1 cellular context compared by ENCODE assay signal in the genomic region with DNA sequence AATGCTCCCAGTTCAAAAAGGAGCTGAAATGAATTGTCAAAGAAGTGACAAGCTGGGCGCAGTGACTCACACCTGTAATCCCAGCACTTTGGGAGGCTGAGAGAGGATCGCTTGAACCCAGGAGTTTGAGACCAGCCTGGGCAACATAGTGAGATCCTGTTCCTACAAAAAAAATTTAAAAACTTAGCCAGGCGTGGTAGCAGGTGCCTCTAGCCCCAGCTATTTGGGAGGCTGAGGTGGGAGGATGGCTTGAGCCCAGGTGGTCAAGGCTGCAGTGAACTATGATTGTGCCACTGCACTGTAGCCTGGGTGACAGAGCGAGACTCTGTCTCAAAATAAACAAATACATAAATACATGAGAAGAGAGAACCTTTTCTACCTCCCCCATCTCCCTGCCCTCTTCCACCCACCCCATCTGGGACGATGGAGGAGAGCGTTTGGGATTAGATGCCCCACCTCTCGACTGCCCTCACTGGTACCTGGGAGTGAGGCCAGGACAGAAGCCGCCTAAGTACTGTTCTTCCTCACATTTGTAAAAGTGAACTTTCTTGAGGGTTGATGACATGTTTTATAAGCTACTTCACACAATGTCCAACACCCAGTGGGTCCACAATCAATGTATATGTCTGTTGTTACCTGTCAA.
TF ChIP-seq lines count a peak whose summit lies in the region.

No MANE protein-coding gene starts in this region.

TF ChIP-seq in GM23338, 12 proteins besides CTCF, POLR2A, EP300 and RAD21 (continued from another document):
- TF ChIP-seq, protein P1, sequence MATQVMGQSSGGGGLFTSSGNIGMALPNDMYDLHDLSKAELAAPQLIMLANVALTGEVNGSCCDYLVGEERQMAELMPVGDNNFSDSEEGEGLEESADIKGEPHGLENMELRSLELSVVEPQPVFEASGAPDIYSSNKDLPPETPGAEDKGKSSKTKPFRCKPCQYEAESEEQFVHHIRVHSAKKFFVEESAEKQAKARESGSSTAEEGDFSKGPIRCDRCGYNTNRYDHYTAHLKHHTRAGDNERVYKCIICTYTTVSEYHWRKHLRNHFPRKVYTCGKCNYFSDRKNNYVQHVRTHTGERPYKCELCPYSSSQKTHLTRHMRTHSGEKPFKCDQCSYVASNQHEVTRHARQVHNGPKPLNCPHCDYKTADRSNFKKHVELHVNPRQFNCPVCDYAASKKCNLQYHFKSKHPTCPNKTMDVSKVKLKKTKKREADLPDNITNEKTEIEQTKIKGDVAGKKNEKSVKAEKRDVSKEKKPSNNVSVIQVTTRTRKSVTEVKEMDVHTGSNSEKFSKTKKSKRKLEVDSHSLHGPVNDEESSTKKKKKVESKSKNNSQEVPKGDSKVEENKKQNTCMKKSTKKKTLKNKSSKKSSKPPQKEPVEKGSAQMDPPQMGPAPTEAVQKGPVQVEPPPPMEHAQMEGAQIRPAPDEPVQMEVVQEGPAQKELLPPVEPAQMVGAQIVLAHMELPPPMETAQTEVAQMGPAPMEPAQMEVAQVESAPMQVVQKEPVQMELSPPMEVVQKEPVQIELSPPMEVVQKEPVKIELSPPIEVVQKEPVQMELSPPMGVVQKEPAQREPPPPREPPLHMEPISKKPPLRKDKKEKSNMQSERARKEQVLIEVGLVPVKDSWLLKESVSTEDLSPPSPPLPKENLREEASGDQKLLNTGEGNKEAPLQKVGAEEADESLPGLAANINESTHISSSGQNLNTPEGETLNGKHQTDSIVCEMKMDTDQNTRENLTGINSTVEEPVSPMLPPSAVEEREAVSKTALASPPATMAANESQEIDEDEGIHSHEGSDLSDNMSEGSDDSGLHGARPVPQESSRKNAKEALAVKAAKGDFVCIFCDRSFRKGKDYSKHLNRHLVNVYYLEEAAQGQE (IDR thresholded peaks at IDR 0.05; ENCODE audit: unreplicated experiment), result no peak
- TF ChIP-seq ZNF114 (CRISPR knock-in tag; IDR thresholded peaks at IDR 0.05) (no peak), POLR2AphosphoS5 (IDR thresholded peaks at IDR 0.05; ENCODE audit: low read depth) (no peak)
- TF ChIP-seq, protein P2, sequence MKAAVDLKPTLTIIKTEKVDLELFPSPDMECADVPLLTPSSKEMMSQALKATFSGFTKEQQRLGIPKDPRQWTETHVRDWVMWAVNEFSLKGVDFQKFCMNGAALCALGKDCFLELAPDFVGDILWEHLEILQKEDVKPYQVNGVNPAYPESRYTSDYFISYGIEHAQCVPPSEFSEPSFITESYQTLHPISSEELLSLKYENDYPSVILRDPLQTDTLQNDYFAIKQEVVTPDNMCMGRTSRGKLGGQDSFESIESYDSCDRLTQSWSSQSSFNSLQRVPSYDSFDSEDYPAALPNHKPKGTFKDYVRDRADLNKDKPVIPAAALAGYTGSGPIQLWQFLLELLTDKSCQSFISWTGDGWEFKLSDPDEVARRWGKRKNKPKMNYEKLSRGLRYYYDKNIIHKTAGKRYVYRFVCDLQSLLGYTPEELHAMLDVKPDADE (IDR thresholded peaks at IDR 0.05), result no peak
